1 cellular context compared by ENCODE assay signal in the genomic region with DNA sequence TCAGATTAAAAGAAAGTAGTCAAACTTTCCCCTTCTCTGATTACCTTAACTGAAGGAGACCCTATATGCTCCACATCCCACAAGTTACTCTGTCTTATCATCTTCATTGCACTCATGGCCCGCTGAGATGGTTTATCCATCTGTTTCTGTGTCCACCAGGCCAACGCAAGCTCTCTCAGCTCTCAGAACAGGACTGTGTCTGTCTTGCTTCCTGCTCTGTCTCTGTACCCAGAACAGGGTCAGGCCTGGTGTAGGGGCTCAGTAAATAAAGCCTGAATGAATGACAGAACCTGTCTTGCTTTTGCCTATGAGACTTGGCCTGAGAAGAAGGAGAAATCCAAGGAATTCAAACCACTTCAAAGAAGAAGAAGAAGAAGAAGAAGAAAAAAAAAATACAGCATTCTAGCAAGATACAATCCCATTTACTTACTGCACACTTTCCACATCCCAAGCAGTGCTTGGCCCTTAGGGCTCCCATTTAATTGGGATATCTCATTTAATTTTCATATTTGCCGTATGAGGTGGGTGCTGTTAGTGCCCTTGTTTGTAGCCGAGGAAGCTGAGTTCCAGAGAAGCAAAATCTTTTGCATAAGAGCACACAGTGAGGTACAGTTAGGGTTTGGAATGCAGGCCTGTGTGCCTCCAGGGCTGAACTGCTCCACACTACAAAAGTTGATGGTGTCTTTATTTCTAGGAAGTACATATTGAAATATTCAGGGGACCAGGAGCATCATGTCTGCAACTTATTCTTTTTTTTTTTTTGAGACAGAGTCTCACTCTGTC.
TF ChIP-seq lines count a peak whose summit lies in the region.

No MANE protein-coding gene starts in this region.

TF ChIP-seq in IMR-90, 13 proteins besides CTCF, POLR2A, EP300 and RAD21:
- TF ChIP-seq RFX5 (IDR thresholded peaks at IDR 0.05; ENCODE audit: low read depth, low read length), result no peak
- TF ChIP-seq SMC3 (IDR thresholded peaks at IDR 0.05; ENCODE audit: low read depth, low read length), result no peak
- TF ChIP-seq CHD1 (IDR thresholded peaks at IDR 0.05; ENCODE audit: low read depth, low read length), result no peak
- no peak for TF ChIP-seq BHLHE40 (IDR thresholded peaks at IDR 0.05; ENCODE audit: low read depth, low read length)
- TF ChIP-seq MXI1 (IDR thresholded peaks at IDR 0.05; ENCODE audit: borderline replicate concordance, low read depth, low read length), result no peak
- TF ChIP-seq NFE2L2 (IDR thresholded peaks at IDR 0.05; ENCODE audit: low read depth, low read length), result no peak
- no peak for TF ChIP-seq MAFK (IDR thresholded peaks at IDR 0.05; ENCODE audit: low read depth, low read length)
- TF ChIP-seq FOS (IDR thresholded peaks at IDR 0.05; ENCODE audit: low read depth, low read length), result no peak
- no peak for TF ChIP-seq RCOR1 (IDR thresholded peaks at IDR 0.05; ENCODE audit: insufficient replicate concordance, low read length)
- TF ChIP-seq ELK1 (IDR thresholded peaks at IDR 0.05; ENCODE audit: borderline replicate concordance, low read depth, low read length), result no peak
- TF ChIP-seq, protein P1, sequence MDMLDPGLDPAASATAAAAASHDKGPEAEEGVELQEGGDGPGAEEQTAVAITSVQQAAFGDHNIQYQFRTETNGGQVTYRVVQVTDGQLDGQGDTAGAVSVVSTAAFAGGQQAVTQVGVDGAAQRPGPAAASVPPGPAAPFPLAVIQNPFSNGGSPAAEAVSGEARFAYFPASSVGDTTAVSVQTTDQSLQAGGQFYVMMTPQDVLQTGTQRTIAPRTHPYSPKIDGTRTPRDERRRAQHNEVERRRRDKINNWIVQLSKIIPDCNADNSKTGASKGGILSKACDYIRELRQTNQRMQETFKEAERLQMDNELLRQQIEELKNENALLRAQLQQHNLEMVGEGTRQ (IDR thresholded peaks at IDR 0.05; ENCODE audit: low read depth, low read length), result no peak
- TF ChIP-seq CEBPB (IDR thresholded peaks at IDR 0.05; ENCODE audit: low read depth, low read length), result no peak
- no peak for TF ChIP-seq MAZ (IDR thresholded peaks at IDR 0.05; ENCODE audit: borderline replicate concordance, low read depth, low read length)
